Comparison of ENCODE assay signal across 12 cellular contexts in the genomic region with DNA sequence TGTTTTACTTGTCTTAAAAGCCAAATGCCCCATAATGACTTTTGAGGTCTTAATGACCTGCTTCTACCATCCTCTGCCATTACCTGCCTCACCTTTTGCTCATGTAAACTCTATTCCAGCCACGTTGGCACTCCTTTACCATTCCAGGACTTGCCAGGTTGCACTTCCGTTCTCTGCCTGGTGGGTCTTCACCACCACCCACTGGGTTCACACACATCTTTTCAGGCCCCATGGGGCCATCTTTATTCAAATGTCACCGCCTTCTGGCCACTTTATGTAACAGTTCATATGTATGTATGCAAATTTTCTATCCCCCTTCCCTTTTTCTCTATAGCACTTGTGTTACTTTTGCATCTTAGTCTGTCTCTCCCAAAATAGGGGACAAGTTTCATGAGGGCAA. TPM values are rescaled to one million over a fixed set of nuclear protein-coding genes. Genes with fewer than 3 reads are reported as not detected.
A peak's percentile ranks its signal among the peaks of the same experiment; 100 is the strongest.
DNase-seq lines count a peak whose midpoint lies in the region; ATAC-seq and TF ChIP-seq lines count a peak whose summit lies in the region.
"Had no signal": no experiment of that assay in that cellular context is flagged by ENCODE, and none has a peak within 500 bp of the region (broad histone marks: within the 10 kb centered on the region; RNA-seq: fewer than 3 reads in every experiment).

No MANE protein-coding gene starts in this region.

- TF ChIP-seq EP300 in upper lobe of left lung (IDR thresholded peaks at IDR 0.05): no peak

- no peak overlapping the region for H3K9ac ChIP-seq in OCI-LY3 (ENCODE audit: low read length)

- H3K36me3 ChIP-seq in left ventricle myocardium inferior (peaks cover 100% of the 10 kb centered on the region), OCI-LY3 (replicated peaks; ENCODE audit: low read depth, low read length) (peaks cover 92% of the 10 kb centered on the region), esophagus squamous epithelium (peaks cover 54 to 100% (median 78%) of the 10 kb centered on the region in 3 donors), upper lobe of left lung (peaks cover 52 to 100% (median 94%) of the 10 kb centered on the region in 4 donors)

- H3K9me3 ChIP-seq in left ventricle myocardium inferior (replicated peaks) (no peaks in the 10 kb centered on the region), OCI-LY3 (ENCODE audit: insufficient read depth, low read length) (no peaks in the 10 kb centered on the region), esophagus squamous epithelium (no peaks in the 10 kb centered on the region), upper lobe of left lung (no peaks in the 10 kb centered on the region)
- H3K9me3 ChIP-seq: SJCRH30 had no signal

- H4K20me1 ChIP-seq in OCI-LY3 (ENCODE audit: insufficient read depth, low read length): peaks cover 17% of the 10 kb centered on the region; the same call in 1 of the 2 replicates

- DNase-seq in left ventricle myocardium inferior (no peak), Right ventricle myocardium inferior (ENCODE audit: missing footprints) (no peak), esophagus squamous epithelium (lab: John Stamatoyannopoulos, UW) (no peak), upper lobe of left lung (no peak), AG08396 (ENCODE audit: low spot score) (no peak), RPMI8226 (no peak)
- DNase-seq: DMS79 treated with DMSO at 0.1 percent for 48 hours, foreskin melanocyte, posterior cingulate gyrus had no signal

- ATAC-seq in Right ventricle myocardium inferior (no peak), upper lobe of left lung (ENCODE audit: low FRiP score in 2 of 2) (no peak), esophagus mucosa (no peak)

- no peak overlapping the region for H2AFZ ChIP-seq in OCI-LY3 (ENCODE audit: low read depth, low read length)

- no peak for TF ChIP-seq CTCF in left ventricle myocardium inferior (IDR thresholded peaks at IDR 0.05; ENCODE audit: borderline replicate concordance)
- peak; percentile 27 for TF ChIP-seq CTCF in OCI-LY3 (IDR thresholded peaks at IDR 0.05; ENCODE audit: low read depth, low read length)
- TF ChIP-seq CTCF in esophagus squamous epithelium (IDR thresholded peaks at IDR 0.05): peak in 2 of 6 experiments; percentile 7 to 35
- no peak for TF ChIP-seq CTCF in upper lobe of left lung (IDR thresholded peaks at IDR 0.05)

- no peaks in the 10 kb centered on the region for H3K27me3 ChIP-seq in left ventricle myocardium inferior (ENCODE audit: low read depth)
- no peaks in the 10 kb centered on the region for H3K27me3 ChIP-seq in OCI-LY3 (ENCODE audit: low read depth, low read length)
- no peaks in the 10 kb centered on the region for H3K27me3 ChIP-seq in esophagus squamous epithelium
- H3K27me3 ChIP-seq in upper lobe of left lung: no peaks in the 10 kb centered on the region
- H3K27me3 ChIP-seq: SJCRH30 had no signal

- no peak for TF ChIP-seq POLR2A in esophagus squamous epithelium (IDR thresholded peaks at IDR 0.05)
- no peak for TF ChIP-seq POLR2A in upper lobe of left lung (IDR thresholded peaks at IDR 0.05)

- peaks cover 35% of the 10 kb centered on the region for H3K79me2 ChIP-seq in OCI-LY3 (ENCODE audit: low read length)

- 67 to 80% methylated on average over 3 of the region's 3 CpGs for WGBS in esophagus squamous epithelium, 2 donors
- 87 to 90% methylated on average over 3 of the region's 3 CpGs for WGBS in upper lobe of left lung, 2 donors

- peak overlapping the region; percentile 11; the same call in 1 of the 2 replicates for H3K4me2 ChIP-seq in OCI-LY3 (ENCODE audit: low read length)

- H3K4me1 ChIP-seq in left ventricle myocardium inferior (peaks cover 64% of the 10 kb centered on the region), OCI-LY3 (ENCODE audit: low read length) (peaks cover 15% of the 10 kb centered on the region), esophagus squamous epithelium (peaks cover 3 to 83% (median 30%) of the 10 kb centered on the region in 3 donors), upper lobe of left lung (peaks cover 0 to 13% (median 4%) of the 10 kb centered on the region in 4 donors)
- H3K4me1 ChIP-seq: SJCRH30 had no signal

- intact Hi-C loops in left ventricle myocardium inferior (cut with micrococcal nuclease) (no loop called here), Right ventricle myocardium inferior (cut with DNase I) (no loop called here), esophagus squamous epithelium (cut with DNase I) (no loop called here)

- H3K4me3 ChIP-seq in left ventricle myocardium inferior (no peak overlapping the region), OCI-LY3 (ENCODE audit: low read length) (no peak overlapping the region), esophagus squamous epithelium (no peak overlapping the region), upper lobe of left lung (no peak overlapping the region)
- H3K4me3 ChIP-seq: SJCRH30 had no signal

- H3K27ac ChIP-seq in left ventricle myocardium inferior (replicated peaks): peak overlapping the region; percentile 45
- H3K27ac ChIP-seq in OCI-LY3 (ENCODE audit: low read length): peak overlapping the region; percentile 53
- peak overlapping the region; percentile 62 to 93 (median 83) for H3K27ac ChIP-seq in esophagus squamous epithelium
- peak overlapping the region in 3 of 4 donors; percentile 24 to 33 (median 28) for H3K27ac ChIP-seq in upper lobe of left lung
- H3K27ac ChIP-seq: SJCRH30 had no signal

RNA-seq across cellular contexts. Expression of gene ATP2A2, which starts 57.7 kb away (rescaled TPM):
- total RNA-seq in left ventricle myocardium inferior (1,955 TPM), Right ventricle myocardium inferior (3,009 TPM), esophagus squamous epithelium (100 to 1,000 TPM; 147 to 263 (median 177) TPM), upper lobe of left lung (100 to 1,000 TPM in 5 of 6 donors, 10 to 100 TPM in 1; 91.7 to 166 (median 142) TPM), esophagus mucosa (194 TPM)

Comparison
In these comparisons a context has a peak if more than half of its experiments do, and no peak if none do; other contexts are left out.
1. H3K27ac ChIP-seq: peak in every context shown above with its lines; median percentile 83 in esophagus squamous epithelium; 53 in OCI-LY3; 45 in left ventricle myocardium inferior; 28 in upper lobe of left lung.